Comparison of ENCODE assay signal across 28 cellular contexts in genomic region chr13:26653842-26654241, GRCh38.
"Had no signal": no experiment of that assay in that cellular context is flagged by ENCODE, and none has a peak within 500 bp of the region (broad histone marks: within the 10 kb centered on the region; RNA-seq: fewer than 3 reads in every experiment).

No MANE protein-coding gene starts in this region.

- H3K4me1 ChIP-seq: suprapubic skin, tibial artery, tibial nerve, transverse colon, upper lobe of left lung, upper lobe of right lung, uterus, vagina had no signal

- DNase-seq: stimulated activated CD4-positive, alpha-beta T cell treated with anti-CD3 and anti-CD28 coated beads, Interleukin-2, amount 100 ng/mL, for 48 hours; stimulated activated CD4-positive, alpha-beta T cell treated with anti-CD3 and anti-CD28 coated beads, Interleukin-4, amount 100 ng/mL, for 1 hour; stimulated activated CD4-positive, alpha-beta T cell treated with anti-CD3 and anti-CD28 coated beads, Interleukin-4, amount 100 ng/mL, for 24 hours; stimulated activated CD4-positive, alpha-beta T cell treated with anti-CD3 and anti-CD28 coated beads, Interleukin-4, amount 100 ng/mL, for 4 hours; stimulated activated CD8-positive, alpha-beta memory T cell treated with anti-CD3 and anti-CD28 coated beads, Interleukin-4, amount 100 ng/mL, for 48 hours; stimulated activated naive B cell treated with anti-CD40 and anti-IgM and Interleukin-4, amounts not matched to agents 10 μg/mL and 1 μg/mL and 100 μg/mL, for 72 hours; stimulated activated naive CD4-positive, alpha-beta T cell; stimulated activated naive CD4-positive, alpha-beta T cell treated with Interleukin-2 at 50 U/mL for 16 hours; stimulated activated naive CD8-positive, alpha-beta T cell treated with anti-CD3 and anti-CD28 coated beads, Interleukin-15, amount 100 ng/mL, for 72 hours; stimulated activated naive CD8-positive, alpha-beta T cell treated with anti-CD3 and anti-CD28 coated beads, Interleukin-15, Interleukin-2, amounts not matched to agents 100 U/mL and 50 U/mL, for 24 hours; stomach; substantia nigra; testis; thyroid gland; tibial artery; transverse colon; trophoblast cell; upper lobe of left lung; upper lobe of right lung; uterus had no signal

- H3K27me3 Mint-ChIP-seq: stimulated activated naive CD8-positive, alpha-beta T cell treated with anti-CD3 and anti-CD28 coated beads, Interleukin-15, amount 100 ng/mL, for 72 hours; type B pancreatic cell had no signal

- FAIRE-seq: urothelium cell line had no signal

- H3K4me1 Mint-ChIP-seq: stimulated activated effector memory CD8-positive, alpha-beta T cell treated with anti-CD3 and anti-CD28 coated beads, Interleukin-12 subunit alpha, Interleukin-12 subunit beta, amount 100 ng/mL, for 72 hours; stimulated activated naive B cell treated with anti-CD40 and anti-IgM and Interleukin-4, amounts not matched to agents 10 μg/mL and 1 μg/mL and 100 μg/mL, for 72 hours; stimulated activated naive CD8-positive, alpha-beta T cell treated with anti-CD3 and anti-CD28 coated beads, Interleukin-15, amount 100 ng/mL, for 72 hours had no signal

- H3K27ac Mint-ChIP-seq: stimulated activated effector memory CD8-positive, alpha-beta T cell treated with anti-CD3 and anti-CD28 coated beads, Interleukin-12 subunit alpha, Interleukin-12 subunit beta, amount 100 ng/mL, for 72 hours; stimulated activated naive B cell treated with anti-CD40 and anti-IgM and Interleukin-4, amounts not matched to agents 10 μg/mL and 1 μg/mL and 100 μg/mL, for 72 hours; stimulated activated naive CD8-positive, alpha-beta T cell treated with anti-CD3 and anti-CD28 coated beads, Interleukin-15, amount 100 ng/mL, for 72 hours; stimulated activated naive CD8-positive, alpha-beta T cell treated with anti-CD3 and anti-CD28 coated beads, Interleukin-15, Interleukin-2, amounts not matched to agents 100 ng/mL and 50 ng/mL, for 24 hours; type B pancreatic cell had no signal

- H3K27ac ChIP-seq: stomach, suprapubic skin, testis, thoracic aorta, thyroid gland, tibial artery, tibial nerve, transverse colon, upper lobe of left lung, upper lobe of right lung, uterus, vagina had no signal

- H3K4me3 Mint-ChIP-seq: stimulated activated effector memory CD8-positive, alpha-beta T cell treated with anti-CD3 and anti-CD28 coated beads, Interleukin-12 subunit alpha, Interleukin-12 subunit beta, amount 100 ng/mL, for 72 hours; stimulated activated naive B cell treated with anti-CD40 and anti-IgM and Interleukin-4, amounts not matched to agents 10 μg/mL and 1 μg/mL and 100 μg/mL, for 72 hours; stimulated activated naive CD8-positive, alpha-beta T cell treated with anti-CD3 and anti-CD28 coated beads, Interleukin-15, amount 100 ng/mL, for 72 hours; stimulated activated naive CD8-positive, alpha-beta T cell treated with anti-CD3 and anti-CD28 coated beads, Interleukin-15, Interleukin-2, amounts not matched to agents 100 ng/mL and 50 ng/mL, for 24 hours; type B pancreatic cell had no signal

- H3K9me3 ChIP-seq: testis, thoracic aorta, thyroid gland, transverse colon, upper lobe of left lung, upper lobe of right lung, uterus, vagina had no signal

- H3K9me3 Mint-ChIP-seq: type B pancreatic cell had no signal

- H3K4me3 ChIP-seq: stomach, suprapubic skin, testis, thoracic aorta, thyroid gland, tibial artery, tibial nerve, transverse colon, upper lobe of left lung, upper lobe of right lung, uterus, vagina had no signal

- H3K27me3 ChIP-seq: stomach, suprapubic skin, testis, thyroid gland, tibial artery, tibial nerve, transverse colon, upper lobe of left lung, upper lobe of right lung, uterus, vagina had no signal

- H3K36me3 ChIP-seq: stomach, suprapubic skin, thoracic aorta, thyroid gland, tibial artery, tibial nerve, transverse colon, upper lobe of left lung, upper lobe of right lung, uterus, vagina had no signal

- H3K36me3 Mint-ChIP-seq: stimulated activated effector memory CD8-positive, alpha-beta T cell treated with anti-CD3 and anti-CD28 coated beads, Interleukin-12 subunit alpha, Interleukin-12 subunit beta, amount 100 ng/mL, for 72 hours had no signal

- ATAC-seq: stimulated activated effector memory CD8-positive, alpha-beta T cell treated with anti-CD3 and anti-CD28 coated beads, Interleukin-12 subunit alpha, Interleukin-12 subunit beta, amount 100 ng/mL, for 72 hours; stimulated activated naive B cell treated with anti-CD40 and anti-IgM and Interleukin-4, amounts not matched to agents 10 μg/mL and 1 μg/mL and 100 μg/mL, for 72 hours; stimulated activated naive CD8-positive, alpha-beta T cell treated with anti-CD3 and anti-CD28 coated beads, Interleukin-15, amount 100 ng/mL, for 72 hours; stimulated activated naive CD8-positive, alpha-beta T cell treated with anti-CD3 and anti-CD28 coated beads, Interleukin-15, Interleukin-2, amounts not matched to agents 100 U/mL and 50 U/mL, for 24 hours; upper lobe of right lung had no signal
